Comparison of ENCODE assay signal across 33 cellular contexts in genomic region chr1:61237147-61237546, GRCh38.
"Had no signal": no experiment of that assay in that cellular context is flagged by ENCODE, and none has a peak within 500 bp of the region (broad histone marks: within the 10 kb centered on the region; RNA-seq: fewer than 3 reads in every experiment).

No MANE protein-coding gene starts in this region.

- ATAC-seq: activated CD8-positive, alpha-beta memory T cell treated with anti-CD3 and anti-CD28 coated beads, Interleukin-2, amount 10 ng/mL, durations not matched to agents 7 days and 5 days; activated T-helper 17 cell treated with anti-CD3 and anti-CD28 coated beads, Interleukin-2, amount 50 U/mL, for 72 hours had no signal

- H3K4me1 Mint-ChIP-seq: activated B cell treated with CpG ODN at 0.5 μM for 24 hours; activated CD4-positive, alpha-beta memory T cell treated with anti-CD3 and anti-CD28 coated beads, Interleukin-2, amount 10 ng/mL, durations not matched to agents 7 days and 5 days; activated naive CD8-positive, alpha-beta T cell treated with anti-CD3 and anti-CD28 coated beads for 36 hours; activated T-helper 17 cell treated with anti-CD3 and anti-CD28 coated beads, Interleukin-2, amount 50 U/mL, for 72 hours had no signal

- H3K9me3 ChIP-seq: ascending aorta, MG63 had no signal

- H3K9me3 Mint-ChIP-seq: activated B cell treated with CpG ODN at 0.5 μM for 24 hours; activated T-helper 17 cell treated with anti-CD3 and anti-CD28 coated beads, Interleukin-2, amount 50 U/mL, for 72 hours had no signal

- H2AFZ ChIP-seq: PC-9 had no signal

- H3K27ac Mint-ChIP-seq: activated B cell treated with CpG ODN at 0.5 μM for 24 hours; activated CD4-positive, alpha-beta memory T cell treated with anti-CD3 and anti-CD28 coated beads, Interleukin-2, amount 10 ng/mL, durations not matched to agents 7 days and 5 days; activated CD8-positive, alpha-beta memory T cell treated with anti-CD3 and anti-CD28 coated beads, Interleukin-2, amount 10 ng/mL, durations not matched to agents 7 days and 5 days; activated naive CD8-positive, alpha-beta T cell treated with anti-CD3 and anti-CD28 coated beads for 36 hours; activated T-helper 17 cell treated with anti-CD3 and anti-CD28 coated beads, Interleukin-2, amount 50 U/mL, for 72 hours had no signal

- DNase-seq: activated B cell treated with CpG ODN at 0.5 μM for 24 hours; activated CD4-positive, alpha-beta memory T cell treated with anti-CD3 and anti-CD28 coated beads, Interleukin-2, amount 10 ng/mL, durations not matched to agents 7 days and 5 days; activated CD4-positive, alpha-beta T cell treated with anti-CD3 and anti-CD28 coated beads for 1 hour; activated CD4-positive, alpha-beta T cell treated with anti-CD3 and anti-CD28 coated beads for 48 hours; activated CD8-positive, alpha-beta memory T cell treated with anti-CD3 and anti-CD28 coated beads for 24 hours; activated CD8-positive, alpha-beta memory T cell treated with anti-CD3 and anti-CD28 coated beads, Interleukin-2, amount 10 ng/mL, durations not matched to agents 7 days and 5 days; activated CD8-positive, alpha-beta memory T cell treated with anti-CD3 and anti-CD28 coated beads, Interleukin-2, amount 50 U/mL, for 48 hours; activated effector memory CD4-positive, alpha-beta T cell treated with anti-CD3 and anti-CD28 coated beads, Interleukin-2, amount 50 U/mL, for 16 hours; activated naive CD4-positive, alpha-beta T cell; activated naive CD4-positive, alpha-beta T cell treated with anti-CD3 and anti-CD28 coated beads, Interleukin-2, amount 50 U/mL, for 16 hours; activated naive CD8-positive, alpha-beta T cell treated with anti-CD3 and anti-CD28 coated beads for 36 hours; activated T-cell treated with anti-CD3 and anti-CD28 coated beads, Interleukin-2, amount 50 U/mL, for 48 hours; amygdala; Karpas-422; KBM-7; MG63; NCI-H1048; NCI-H1417 treated with DMSO at 0.1 percent for 48 hours; NCI-H187 treated with DMSO at 0.1 percent for 48 hours; NCI-H2081 treated with DMSO at 0.1 percent for 48 hours; NCI-H226; NCI-H446 treated with DMSO at 0.1 percent for 48 hours; PC-9; Right ventricle myocardium superior; SW 1271; T-helper 1 cell; T-helper 2 cell; T-helper 9 cell had no signal

- H3K36me3 ChIP-seq: ascending aorta, MG63 had no signal

- H3K36me3 Mint-ChIP-seq: activated naive CD8-positive, alpha-beta T cell treated with anti-CD3 and anti-CD28 coated beads for 36 hours had no signal

- FAIRE-seq: RCC 7860 had no signal

- H3K27me3 Mint-ChIP-seq: activated CD4-positive, alpha-beta memory T cell treated with anti-CD3 and anti-CD28 coated beads, Interleukin-2, amount 10 ng/mL, durations not matched to agents 7 days and 5 days; activated CD8-positive, alpha-beta memory T cell treated with anti-CD3 and anti-CD28 coated beads, Interleukin-2, amount 10 ng/mL, durations not matched to agents 7 days and 5 days had no signal

- H3K27me3 ChIP-seq: ascending aorta had no signal

- H3K4me3 Mint-ChIP-seq: activated B cell treated with CpG ODN at 0.5 μM for 24 hours; activated CD4-positive, alpha-beta memory T cell treated with anti-CD3 and anti-CD28 coated beads, Interleukin-2, amount 10 ng/mL, durations not matched to agents 7 days and 5 days; activated CD8-positive, alpha-beta memory T cell treated with anti-CD3 and anti-CD28 coated beads, Interleukin-2, amount 10 ng/mL, durations not matched to agents 7 days and 5 days; activated naive CD8-positive, alpha-beta T cell treated with anti-CD3 and anti-CD28 coated beads for 36 hours; activated T-helper 17 cell treated with anti-CD3 and anti-CD28 coated beads, Interleukin-2, amount 50 U/mL, for 72 hours had no signal

- H3K4me3 ChIP-seq: ascending aorta, MG63, PC-9 had no signal

- H3K4me2 ChIP-seq: PC-9 had no signal

- H3K27ac ChIP-seq: ascending aorta, PC-9, RWPE1, VCaP had no signal
